Comparison of ENCODE assay signal across 2 cellular contexts in genomic region chr9:95875305-95876137, GRCh38.
TF ChIP-seq lines count a peak whose summit lies in the region.

TSS of gene ERCC6L2 (plus strand) at chr9:95875691. CDS start at chr9:95876039, 348 bp downstream.

TF ChIP-seq in IMR-90, 13 proteins besides CTCF, POLR2A, EP300 and RAD21 (continued from another document):
- TF ChIP-seq ELK1 (IDR thresholded peaks at IDR 0.05; ENCODE audit: borderline replicate concordance, low read depth, low read length) (no peak), MAZ (IDR thresholded peaks at IDR 0.05; ENCODE audit: borderline replicate concordance, low read depth, low read length) (peak; percentile 63; the same call in 1 of the 2 replicates), NFE2L2 (IDR thresholded peaks at IDR 0.05; ENCODE audit: low read depth, low read length) (no peak), USF2 (IDR thresholded peaks at IDR 0.05; ENCODE audit: low read depth, low read length) (0 out of 2 replicates have a peak, but pooled peaks have one; percentile 7), CHD1 (IDR thresholded peaks at IDR 0.05; ENCODE audit: low read depth, low read length) (no peak; the same call in none of the 2 replicates), CEBPB (IDR thresholded peaks at IDR 0.05; ENCODE audit: low read depth, low read length) (no peak), BHLHE40 (IDR thresholded peaks at IDR 0.05; ENCODE audit: low read depth, low read length) (0 out of 2 replicates have a peak, but pooled peaks have one; percentile 11), MAFK (IDR thresholded peaks at IDR 0.05; ENCODE audit: low read depth, low read length) (no peak), RFX5 (IDR thresholded peaks at IDR 0.05; ENCODE audit: low read depth, low read length) (no peak), SMC3 (IDR thresholded peaks at IDR 0.05; ENCODE audit: low read depth, low read length) (0 out of 2 replicates have a peak, but pooled peaks have one; percentile 6), RCOR1 (IDR thresholded peaks at IDR 0.05; ENCODE audit: insufficient replicate concordance, low read length) (no peak)
TF ChIP-seq in IMR-90: peak in this region for 6.

TF ChIP-seq in endothelial cell of umbilical vein, 7 proteins besides CTCF, POLR2A, EP300 and RAD21 (continued from another document):
- TF ChIP-seq POLR2AphosphoS5 (IDR thresholded peaks at IDR 0.05; ENCODE audit: insufficient read depth, low read depth, low read length) (peak; percentile 91), MAX (IDR thresholded peaks at IDR 0.05; ENCODE audit: insufficient read depth, insufficient read length) (peak; percentile 60), GATA2 (IDR thresholded peaks at IDR 0.05; ENCODE audit: insufficient read depth, insufficient read length, low read depth, low read length) (no peak), FOS (IDR thresholded peaks at IDR 0.05; ENCODE audit: borderline replicate concordance, insufficient read depth, low read length) (no peak), JUN (IDR thresholded peaks at IDR 0.05; ENCODE audit: borderline replicate concordance, insufficient read depth, insufficient read length, low read depth) (no peak)
